ENCODE assay signal across 30 cellular contexts in the genomic region with DNA sequence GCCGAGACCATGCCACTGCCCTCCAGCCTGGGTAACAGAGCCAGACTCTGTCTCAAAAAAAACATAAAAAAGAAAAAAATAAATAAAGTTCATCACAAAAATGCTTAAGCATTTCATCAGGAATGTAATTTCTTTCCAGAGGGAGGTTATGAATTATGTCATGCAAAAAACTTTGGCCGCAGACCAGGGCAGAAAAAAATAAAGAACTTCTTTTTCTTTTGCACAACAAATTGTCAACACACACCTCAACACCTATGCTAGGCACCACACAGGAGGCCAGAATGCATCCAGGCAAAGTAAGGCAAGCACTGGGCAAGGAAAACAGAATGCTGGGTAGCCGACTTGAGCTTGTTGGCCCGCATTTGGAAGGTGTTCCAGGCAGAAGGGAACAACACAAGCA. TPM values are rescaled to one million over a fixed set of nuclear protein-coding genes. Genes with fewer than 3 reads are reported as not detected.
A peak's percentile ranks its signal among the peaks of the same experiment; 100 is the strongest.
DNase-seq lines count a peak whose midpoint lies in the region; ATAC-seq and TF ChIP-seq lines count a peak whose summit lies in the region.
"Had no signal": no experiment of that assay in that cellular context is flagged by ENCODE, and none has a peak within 500 bp of the region (broad histone marks: within the 10 kb centered on the region; RNA-seq: fewer than 3 reads in every experiment).

No MANE protein-coding gene starts in this region.

- no peak overlapping the region for H3K14ac ChIP-seq in trophoblast cell (ENCODE audit: low read length)
- H3K14ac ChIP-seq in H9 (ENCODE audit: insufficient read depth, low read length): no peak overlapping the region

- H3K4me2 ChIP-seq in GM23248 (ENCODE audit: unreplicated experiment): no peak overlapping the region
- H3K4me2 ChIP-seq in trophoblast cell (ENCODE audit: low read length): no peak overlapping the region
- no peak overlapping the region for H3K4me2 ChIP-seq in H9 (ENCODE audit: insufficient read depth, insufficient read length, low read length)

- H3K56ac ChIP-seq in H9 (ENCODE audit: insufficient read length, low read depth, low read length): no peak overlapping the region

- H3K9me3 ChIP-seq in GM23248 (ENCODE audit: low read depth): no peaks in the 10 kb centered on the region
- peaks cover 3% of the 10 kb centered on the region for H3K9me3 ChIP-seq in trophoblast cell (ENCODE audit: insufficient read depth, low read depth, low read length)
- H3K9me3 ChIP-seq in H9 (ENCODE audit: control insufficient read depth, low read depth, low read length): no peaks in the 10 kb centered on the region
- H3K9me3 ChIP-seq: esophagus squamous epithelium had no signal

- no peak overlapping the region for H2BK15ac ChIP-seq in H9 (ENCODE audit: low read depth, low read length)

- H3K27me3 ChIP-seq in GM23248 (replicated peaks; ENCODE audit: insufficient read depth) (no peaks in the 10 kb centered on the region), trophoblast cell (ENCODE audit: insufficient read depth, low read length) (no peaks in the 10 kb centered on the region), H9 (ENCODE audit: insufficient read depth, low read length) (no peaks in the 10 kb centered on the region)
- H3K27me3 ChIP-seq: esophagus squamous epithelium had no signal

- H3K4me3 ChIP-seq in GM23248 (no peak overlapping the region), trophoblast cell (ENCODE audit: low read depth, low read length) (peak overlapping the region; percentile 14)
- H3K4me3 ChIP-seq: esophagus squamous epithelium, K562 had no signal

- H4K5ac ChIP-seq in H9 (ENCODE audit: insufficient read length, low read depth, low read length): no peak overlapping the region

- no peak overlapping the region for H3K4me3 Mint-ChIP-seq in H9
- H3K4me3 Mint-ChIP-seq: activated CD4-positive, alpha-beta memory T cell treated with anti-CD3 and anti-CD28 coated beads for 36 hours; activated naive CD8-positive, alpha-beta T cell; CD4-positive, alpha-beta memory T cell; effector memory CD8-positive, alpha-beta T cell; naive thymus-derived CD8-positive, alpha-beta T cell; stimulated activated naive B cell treated with anti-CD40 and anti-IgM and Interleukin-4, amounts not matched to agents 10 μg/mL and 1 μg/mL and 100 μg/mL, for 72 hours had no signal

- no peaks in the 10 kb centered on the region for H4K20me1 ChIP-seq in GM23248 (ENCODE audit: insufficient read depth)
- no peaks in the 10 kb centered on the region for H4K20me1 ChIP-seq in H9 (ENCODE audit: control insufficient read depth, insufficient read depth, insufficient read length)

- no peak overlapping the region for H2BK12ac ChIP-seq in trophoblast cell (ENCODE audit: low read length)
- no peak overlapping the region for H2BK12ac ChIP-seq in H9 (ENCODE audit: insufficient read length, low read depth, low read length)

- H3F3A ChIP-seq in GM23248 (ENCODE audit: insufficient read depth): peaks cover 33% of the 10 kb centered on the region

- peak; percentile 32 for DNase-seq in GM23248
- peak; percentile 44 for DNase-seq in amniotic epithelial cell (ENCODE audit: low read depth)
- peak; percentile 57 for DNase-seq in fibroblast of peridontal ligament (ENCODE audit: extremely low read depth)
- no peak for DNase-seq in trophoblast cell
- no peak for DNase-seq in H9
- DNase-seq in HUDEP-2 (lab: John Stamatoyannopoulos, UW; ENCODE audit: unreplicated experiment in 76 of 76): no peak
- DNase-seq: activated CD4-positive, alpha-beta memory T cell treated with anti-CD3 and anti-CD28 coated beads for 36 hours; activated CD4-positive, CD25-positive, alpha-beta regulatory T cell; activated CD8-positive, alpha-beta memory T cell treated with anti-CD3 and anti-CD28 coated beads, Interleukin-2, amount 50 U/mL, for 48 hours; CD4-positive, alpha-beta memory T cell; DMS153; effector memory CD8-positive, alpha-beta T cell; esophagus squamous epithelium; glutamatergic neuron; left colon; naive thymus-derived CD8-positive, alpha-beta T cell; NCI-H2081; NCI-H345; NCI-H774; retina; SHP77; stimulated activated CD4-positive, alpha-beta T cell treated with anti-CD3 and anti-CD28 coated beads, Interleukin-4, amount 100 ng/mL, for 24 hours; stimulated activated naive B cell treated with anti-CD40 and anti-IgM and Interleukin-4, amounts not matched to agents 10 μg/mL and 1 μg/mL and 100 μg/mL, for 72 hours; SW 1271 had no signal

- no peaks in the 10 kb centered on the region for H3K23me2 ChIP-seq in H9 (ENCODE audit: insufficient read length, low read depth, low read length, poor library complexity, severe bottlenecking)

- H2BK120ac ChIP-seq in trophoblast cell (ENCODE audit: insufficient read depth, low read length, poor library complexity): no peak overlapping the region
- no peak overlapping the region for H2BK120ac ChIP-seq in H9 (ENCODE audit: low read depth, low read length, poor library complexity, severe bottlenecking)

- H3K79me1 ChIP-seq in trophoblast cell (ENCODE audit: low read length): no peaks in the 10 kb centered on the region
- no peaks in the 10 kb centered on the region for H3K79me1 ChIP-seq in H9 (ENCODE audit: insufficient read depth, low read depth, low read length, poor library complexity, severe bottlenecking)

- no peak for ATAC-seq in HG02981 (IDR thresholded peaks at IDR 0.05; ENCODE audit: unreplicated experiment)
- ATAC-seq: effector memory CD8-positive, alpha-beta T cell; K562; left colon; naive thymus-derived CD8-positive, alpha-beta T cell; stimulated activated naive B cell treated with anti-CD40 and anti-IgM and Interleukin-4, amounts not matched to agents 10 μg/mL and 1 μg/mL and 100 μg/mL, for 72 hours had no signal

- H3K36me3 Mint-ChIP-seq in H9 (ENCODE audit: insufficient read depth in 1 of 3, low read depth in 3 of 3): no peaks in the 10 kb centered on the region
- H3K36me3 Mint-ChIP-seq: activated CD4-positive, alpha-beta memory T cell treated with anti-CD3 and anti-CD28 coated beads for 36 hours; activated naive CD8-positive, alpha-beta T cell; CD4-positive, alpha-beta memory T cell; naive thymus-derived CD8-positive, alpha-beta T cell; stimulated activated naive B cell treated with anti-CD40 and anti-IgM and Interleukin-4, amounts not matched to agents 10 μg/mL and 1 μg/mL and 100 μg/mL, for 72 hours had no signal

- H3K23ac ChIP-seq in trophoblast cell (ENCODE audit: low read length) (no peak overlapping the region), H9 (ENCODE audit: insufficient read length, low read depth, low read length) (no peak overlapping the region)

- H3K4me1 ChIP-seq in GM23248 (ENCODE audit: insufficient read depth): peaks cover 26% of the 10 kb centered on the region
- peaks cover 4 to 6% of the 10 kb centered on the region in 2 experiments for H3K4me1 ChIP-seq in trophoblast cell (ENCODE audit: control insufficient read depth in 1 of 2, insufficient read depth in 2 of 2, low read length in 2 of 2)
- no peaks in the 10 kb centered on the region for H3K4me1 ChIP-seq in H9 (ENCODE audit: insufficient read depth, low read length)

- H2AK5ac ChIP-seq in trophoblast cell (ENCODE audit: low read length) (no peak overlapping the region), H9 (ENCODE audit: insufficient read length, low read length) (no peak overlapping the region)

- H2BK5ac ChIP-seq in trophoblast cell (ENCODE audit: low read depth, low read length, poor library complexity) (no peak overlapping the region), H9 (ENCODE audit: insufficient read length, low read length) (no peak overlapping the region)

- no peak overlapping the region; a peak in 1 of 7 replicates for H3K27ac Mint-ChIP-seq in H9
- H3K27ac Mint-ChIP-seq: activated CD4-positive, alpha-beta memory T cell treated with anti-CD3 and anti-CD28 coated beads for 36 hours; activated naive CD8-positive, alpha-beta T cell; activated T-helper 2 cell treated with anti-CD3 and anti-CD28 coated beads, Interferon-gamma antibody, Interleukin-2, Interleukin-4, amounts not matched to agents 10 μg/mL and 5 μg/mL and 100 μg/mL, durations not matched to agents 14 hours and 24 hours and 36 hours; CD4-positive, alpha-beta memory T cell; effector memory CD8-positive, alpha-beta T cell; naive thymus-derived CD8-positive, alpha-beta T cell; stimulated activated naive B cell treated with anti-CD40 and anti-IgM and Interleukin-4, amounts not matched to agents 10 μg/mL and 1 μg/mL and 100 μg/mL, for 72 hours had no signal

- H3K9me2 ChIP-seq in GM23248 (ENCODE audit: insufficient read depth): no peaks in the 10 kb centered on the region

- H3K36me3 ChIP-seq in GM23248 (ENCODE audit: low read depth): no peaks in the 10 kb centered on the region
- no peaks in the 10 kb centered on the region for H3K36me3 ChIP-seq in trophoblast cell (ENCODE audit: control insufficient read depth in 1 of 2, insufficient read depth in 2 of 2, low read length in 2 of 2)
- H3K36me3 ChIP-seq: esophagus squamous epithelium had no signal

- peaks cover 0 to 2% of the 10 kb centered on the region in 2 experiments; a peak in 1 of 4 replicates for H3K4me1 Mint-ChIP-seq in H9
- H3K4me1 Mint-ChIP-seq: CD4-positive, alpha-beta memory T cell; stimulated activated naive B cell treated with anti-CD40 and anti-IgM and Interleukin-4, amounts not matched to agents 10 μg/mL and 1 μg/mL and 100 μg/mL, for 72 hours had no signal

- H3K4ac ChIP-seq in trophoblast cell (ENCODE audit: low read depth, low read length) (no peak overlapping the region), H9 (ENCODE audit: low read depth, low read length) (no peak overlapping the region)

- no peaks in the 10 kb centered on the region for H3K9me3 Mint-ChIP-seq in H9
- H3K9me3 Mint-ChIP-seq: activated CD4-positive, alpha-beta memory T cell treated with anti-CD3 and anti-CD28 coated beads for 36 hours; activated T-helper 2 cell treated with anti-CD3 and anti-CD28 coated beads, Interferon-gamma antibody, Interleukin-2, Interleukin-4, amounts not matched to agents 10 μg/mL and 5 μg/mL and 100 μg/mL, durations not matched to agents 14 hours and 24 hours and 36 hours; CD4-positive, alpha-beta memory T cell; effector memory CD8-positive, alpha-beta T cell; naive thymus-derived CD8-positive, alpha-beta T cell; stimulated activated naive B cell treated with anti-CD40 and anti-IgM and Interleukin-4, amounts not matched to agents 10 μg/mL and 1 μg/mL and 100 μg/mL, for 72 hours had no signal

- no peak overlapping the region for H4K12ac ChIP-seq in trophoblast cell (ENCODE audit: low read depth, low read length)

- no peaks in the 10 kb centered on the region for H3K27me3 Mint-ChIP-seq in H9 (ENCODE audit: low read depth)
- H3K27me3 Mint-ChIP-seq: activated CD4-positive, alpha-beta memory T cell treated with anti-CD3 and anti-CD28 coated beads for 36 hours; activated naive CD8-positive, alpha-beta T cell; effector memory CD8-positive, alpha-beta T cell; naive thymus-derived CD8-positive, alpha-beta T cell; stimulated activated naive B cell treated with anti-CD40 and anti-IgM and Interleukin-4, amounts not matched to agents 10 μg/mL and 1 μg/mL and 100 μg/mL, for 72 hours had no signal

- H3K9ac ChIP-seq in GM23248 (no peak overlapping the region), trophoblast cell (ENCODE audit: low read length) (no peak overlapping the region), H9 (ENCODE audit: extremely low read depth, insufficient read length, low read length) (no peak overlapping the region)

- H3K27ac ChIP-seq in GM23248: no peak overlapping the region
- no peak overlapping the region for H3K27ac ChIP-seq in trophoblast cell (ENCODE audit: low read depth, low read length)
- no peak overlapping the region for H3K27ac ChIP-seq in H9 (ENCODE audit: insufficient read length, low read depth, low read length)

- WGBS in GM23248 (ENCODE audit: low coverage in 1 of 2, low lambda C conversion rate in 2 of 2, missing lambda C conversion rate in 2 of 2), 2 experiments: 39 to 41% methylated on average over 4 of the region's 4 CpGs
- WGBS in trophoblast cell (ENCODE audit: extremely low coverage, insufficient coverage, insufficient read length): no CpG with 5 or more reads among the region's 4 CpGs
- WGBS in H9 (ENCODE audit: extremely low coverage, insufficient read length, low lambda C conversion rate): no CpG with 5 or more reads among the region's 4 CpGs

- H2AFZ ChIP-seq in GM23248 (no peak overlapping the region), trophoblast cell (ENCODE audit: insufficient read depth, low read length, poor library complexity) (no peak overlapping the region), H9 (ENCODE audit: low read length) (no peak overlapping the region)

- H3T11ph ChIP-seq in H9 (ENCODE audit: low read length): no peak overlapping the region

- H3K18ac ChIP-seq in trophoblast cell (ENCODE audit: low read length): no peak overlapping the region
- H3K18ac ChIP-seq in H9 (ENCODE audit: insufficient read length, low read depth, low read length): no peak overlapping the region

- H4K91ac ChIP-seq in trophoblast cell (ENCODE audit: low read depth, low read length) (no peak overlapping the region), H9 (ENCODE audit: insufficient read length, low read depth, low read length) (no peak overlapping the region)

- TF ChIP-seq CTCF in H9 (conservative IDR thresholded peaks at IDR 0.05): no peak

- H4K8ac ChIP-seq in trophoblast cell (ENCODE audit: low read depth, low read length) (no peak overlapping the region), H9 (replicated peaks; ENCODE audit: insufficient read length, low read depth, low read length) (no peak overlapping the region)

- no peak overlapping the region for H2BK20ac ChIP-seq in H9 (ENCODE audit: low read depth, low read length, poor library complexity, severe bottlenecking)

- H3K79me2 ChIP-seq in GM23248 (ENCODE audit: insufficient read depth): no peaks in the 10 kb centered on the region
- no peaks in the 10 kb centered on the region for H3K79me2 ChIP-seq in trophoblast cell (ENCODE audit: control insufficient read depth, insufficient read depth, low read length, poor library complexity)
- H3K79me2 ChIP-seq in H9 (ENCODE audit: insufficient read depth, low read length): no peaks in the 10 kb centered on the region

- in situ Hi-C loops in GM23248 (cut with MboI): no loop called here

RNA-seq across cellular contexts. Expression of a gene that starts 3.9 kb away (rescaled TPM):
- not detected in 2 replicates for total RNA-seq in GM23248 (2014; rRNA removed; shearing (Covaris generic))
- not detected in 2 replicates for polyA plus RNA-seq in GM23248 (2016; fragmentation: Nextera tagmentation; extraction: Ambion mirVana)
- polyA plus RNA-seq in trophoblast cell (2013): not detected in 2 replicates
- 0.31 TPM in 1 of 2 replicates, not detected in the other for total RNA-seq in H9 (2021)
- total RNA-seq: activated CD4-positive, alpha-beta memory T cell treated with anti-CD3 and anti-CD28 coated beads for 36 hours; activated T-helper 2 cell treated with anti-CD3 and anti-CD28 coated beads, Interferon-gamma antibody, Interleukin-2, Interleukin-4, amounts not matched to agents 10 μg/mL and 5 μg/mL and 100 μg/mL, durations not matched to agents 14 hours and 24 hours and 36 hours; CD4-positive, alpha-beta memory T cell; esophagus squamous epithelium; K562; left colon; mesenteric fat pad; naive thymus-derived CD8-positive, alpha-beta T cell had no signal
- polyA plus RNA-seq: CD4-positive, alpha-beta memory T cell; K562; naive thymus-derived CD8-positive, alpha-beta T cell; thymus had no signal

RNA-seq across cellular contexts. Expression of a gene that starts 9.2 kb away (rescaled TPM):
- total RNA-seq in GM23248 (2014; rRNA removed; shearing (Covaris generic)): 0.22 TPM in 1 of 2 replicates, not detected in the other
- polyA plus RNA-seq in GM23248 (2016; fragmentation: Nextera tagmentation; extraction: Ambion mirVana): 0.13 and 0.28 TPM in 2 replicates
- 0.01 TPM in 1 of 2 replicates, not detected in the other for polyA plus RNA-seq in trophoblast cell (2013)
- 0.72 and 0.79 TPM in 2 replicates for total RNA-seq in H9 (2021)
- total RNA-seq: activated CD4-positive, alpha-beta memory T cell treated with anti-CD3 and anti-CD28 coated beads for 36 hours; activated T-helper 2 cell treated with anti-CD3 and anti-CD28 coated beads, Interferon-gamma antibody, Interleukin-2, Interleukin-4, amounts not matched to agents 10 μg/mL and 5 μg/mL and 100 μg/mL, durations not matched to agents 14 hours and 24 hours and 36 hours; CD4-positive, alpha-beta memory T cell; K562; naive thymus-derived CD8-positive, alpha-beta T cell had no signal
- polyA plus RNA-seq: CD4-positive, alpha-beta memory T cell; K562; naive thymus-derived CD8-positive, alpha-beta T cell had no signal

RNA-seq across cellular contexts. Expression of a gene that starts 20.8 kb away (rescaled TPM):
- total RNA-seq in GM23248 (2014; rRNA removed; shearing (Covaris generic)): not detected in 2 replicates
- polyA plus RNA-seq in GM23248 (2016; fragmentation: Nextera tagmentation; extraction: Ambion mirVana): not detected in 2 replicates
- polyA plus RNA-seq in trophoblast cell (2013): 0.25 and 0.39 TPM in 2 replicates
- not detected in 2 replicates for total RNA-seq in H9 (2021)
- total RNA-seq: activated CD4-positive, alpha-beta memory T cell treated with anti-CD3 and anti-CD28 coated beads for 36 hours; CD4-positive, alpha-beta memory T cell; K562; left colon; mesenteric fat pad; naive thymus-derived CD8-positive, alpha-beta T cell had no signal
- polyA plus RNA-seq: CD4-positive, alpha-beta memory T cell; K562; naive thymus-derived CD8-positive, alpha-beta T cell had no signal

RNA-seq across cellular contexts. Expression of a gene that starts 39.9 kb away (rescaled TPM):
- total RNA-seq in GM23248 (2014; rRNA removed; shearing (Covaris generic)): 5.3 and 7.9 TPM in 2 replicates
- polyA plus RNA-seq in GM23248 (2016; fragmentation: Nextera tagmentation; extraction: Ambion mirVana): 19.8 and 22.2 TPM in 2 replicates
- 4.4 and 4.7 TPM in 2 replicates for polyA plus RNA-seq in trophoblast cell (2013)
- total RNA-seq in H9 (2021): 11.9 and 12.0 TPM in 2 replicates

RNA-seq across cellular contexts. Expression of a gene that starts 47.0 kb away (rescaled TPM):
- total RNA-seq in GM23248 (2014; rRNA removed; shearing (Covaris generic)): 23.1 and 28.7 TPM in 2 replicates
- 16.1 and 16.6 TPM in 2 replicates for polyA plus RNA-seq in GM23248 (2016; fragmentation: Nextera tagmentation; extraction: Ambion mirVana)
- polyA plus RNA-seq in trophoblast cell (2013): 15.6 and 16.1 TPM in 2 replicates
- total RNA-seq in H9 (2021): 29.8 and 30.9 TPM in 2 replicates

Comparison
In these comparisons a context has a peak if more than half of its experiments do, and no peak if none do; other contexts are left out.
1. DNase-seq: peak in GM23248 (single experiment), amniotic epithelial cell (single experiment) and fibroblast of peridontal ligament (single experiment); none in trophoblast cell (0 of 2), H9 (single experiment) and HUDEP-2 (0 of 76).